Comparison of ENCODE assay signal across 8 cellular contexts in the genomic region with DNA sequence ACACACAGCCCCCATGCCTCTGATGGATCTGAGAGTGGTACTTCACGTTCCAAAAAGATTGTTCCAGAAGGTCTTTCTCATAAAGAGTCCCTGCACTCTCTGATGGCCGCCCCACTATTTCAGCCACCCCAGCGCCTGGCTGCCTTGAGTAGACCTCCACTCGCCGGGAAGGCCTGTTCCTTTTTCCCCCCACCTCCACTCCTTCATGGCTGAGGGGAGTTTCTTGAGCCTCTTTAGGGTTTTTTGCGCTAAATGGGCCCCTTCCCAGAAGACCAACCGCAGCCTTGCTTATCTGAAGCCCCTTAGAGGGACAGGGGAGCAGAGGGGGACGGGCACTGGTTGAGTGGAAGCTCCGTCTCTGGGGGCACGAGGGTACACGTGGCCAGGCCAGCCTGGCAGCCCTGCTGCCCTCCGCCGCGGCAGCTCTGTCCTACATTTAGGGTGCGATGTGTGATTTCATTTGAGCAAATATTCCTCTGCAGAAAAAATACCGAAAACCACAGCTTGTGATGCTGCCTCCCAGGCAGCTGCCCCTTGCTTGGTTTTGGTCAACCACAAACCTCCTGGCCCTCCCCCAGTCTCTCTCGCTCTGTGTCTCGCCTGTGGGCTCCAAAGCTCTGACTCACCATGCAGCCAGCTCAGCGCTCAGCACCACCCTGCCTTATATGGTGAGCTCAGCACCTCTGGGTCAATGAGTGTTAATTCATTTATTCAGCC.
DNase-seq lines count a peak whose midpoint lies in the region; ATAC-seq and TF ChIP-seq lines count a peak whose summit lies in the region.

No MANE protein-coding gene starts in this region.

- H3K27ac ChIP-seq in SJSA1 (peak overlapping the region; percentile 73), cardiac muscle cell (peak overlapping the region; percentile 90)

- H3K36me3 Mint-ChIP-seq in activated naive CD4-positive, alpha-beta T cell treated with anti-CD3 and anti-CD28 coated beads for 36 hours (ENCODE audit: low read depth) = peaks cover 4% of the 10 kb centered on the region

- H3K9me3 ChIP-seq in SJSA1 (replicated peaks) (no peaks in the 10 kb centered on the region), cardiac muscle cell (ENCODE audit: low read depth) (no peaks in the 10 kb centered on the region)

- no peak overlapping the region for H3K4me3 Mint-ChIP-seq in activated naive CD4-positive, alpha-beta T cell treated with anti-CD3 and anti-CD28 coated beads for 36 hours

- H3K4me1 ChIP-seq in SJSA1 (replicated peaks) (peaks cover 38% of the 10 kb centered on the region), cardiac muscle cell (ENCODE audit: low read depth) (peaks cover 3% of the 10 kb centered on the region)

- CTCF ChIA-PET in activated naive CD4-positive, alpha-beta T cell treated with anti-CD3 and anti-CD28 coated beads for 36 hours (lab: Charles Lee) = interaction anchor here (0.8 to 1.2 kb wide), 4 partner anchors 38 to 228 kb away, joined by 3 to 4 read pairs (median 4); no protein-coding TSS in a partner anchor

- intact Hi-C loops in activated naive CD4-positive, alpha-beta T cell treated with anti-CD3 and anti-CD28 coated beads for 36 hours (cut with micrococcal nuclease) = loop anchor here (1.0 to 2.0 kb wide), 3 partner anchors 134 to 293 kb away; no protein-coding TSS in a partner anchor

- ATAC-seq in GM19397 (IDR thresholded peaks at IDR 0.05; ENCODE audit: unreplicated experiment) = peak; percentile 99
- ATAC-seq in HG03442 (IDR thresholded peaks at IDR 0.05; ENCODE audit: unreplicated experiment) = peak; percentile 100

- H3K27ac Mint-ChIP-seq in activated naive CD4-positive, alpha-beta T cell treated with anti-CD3 and anti-CD28 coated beads for 36 hours = no peak overlapping the region

- H3K36me3 ChIP-seq in SJSA1 (no peaks in the 10 kb centered on the region), cardiac muscle cell (no peaks in the 10 kb centered on the region)

- TF ChIP-seq CTCF in cardiac muscle cell (IDR thresholded peaks at IDR 0.05; ENCODE audit: low read depth, low read length) = no peak

- DNase-seq in Ammon's horn (ENCODE audit: low spot score) = peak; percentile 12
- peak; percentile 97 to 99 for DNase-seq in SJSA1 (ENCODE audit: low read depth in 1 of 2, low spot score in 2 of 2)
- peak; percentile 91 for DNase-seq in activated naive CD4-positive, alpha-beta T cell treated with anti-CD3 and anti-CD28 coated beads for 36 hours
- peak; percentile 72 to 99 for DNase-seq in cardiac muscle cell (ENCODE audit: low read depth in 1 of 2, low spot score in 1 of 2)
- DNase-seq in skeletal muscle cell (ENCODE audit: low read depth) = peak; percentile 96
- no peak for DNase-seq in NCI-H748 (lab: John Stamatoyannopoulos, UW; ENCODE audit: unreplicated experiment)

- H3K27me3 ChIP-seq in SJSA1 (replicated peaks) (no peaks in the 10 kb centered on the region), cardiac muscle cell (no peaks in the 10 kb centered on the region)

- H3K27me3 Mint-ChIP-seq in activated naive CD4-positive, alpha-beta T cell treated with anti-CD3 and anti-CD28 coated beads for 36 hours (ENCODE audit: low read depth) = no peaks in the 10 kb centered on the region

- H3K4me1 Mint-ChIP-seq in activated naive CD4-positive, alpha-beta T cell treated with anti-CD3 and anti-CD28 coated beads for 36 hours (ENCODE audit: low read depth) = peaks cover 32% of the 10 kb centered on the region

- H3K4me3 ChIP-seq in SJSA1 (no peak overlapping the region), cardiac muscle cell (no peak overlapping the region), skeletal muscle cell (ENCODE audit: low read depth, low read length) (no peak overlapping the region)

- H3K9me3 Mint-ChIP-seq in activated naive CD4-positive, alpha-beta T cell treated with anti-CD3 and anti-CD28 coated beads for 36 hours = no peaks in the 10 kb centered on the region
